In the genomic region with DNA sequence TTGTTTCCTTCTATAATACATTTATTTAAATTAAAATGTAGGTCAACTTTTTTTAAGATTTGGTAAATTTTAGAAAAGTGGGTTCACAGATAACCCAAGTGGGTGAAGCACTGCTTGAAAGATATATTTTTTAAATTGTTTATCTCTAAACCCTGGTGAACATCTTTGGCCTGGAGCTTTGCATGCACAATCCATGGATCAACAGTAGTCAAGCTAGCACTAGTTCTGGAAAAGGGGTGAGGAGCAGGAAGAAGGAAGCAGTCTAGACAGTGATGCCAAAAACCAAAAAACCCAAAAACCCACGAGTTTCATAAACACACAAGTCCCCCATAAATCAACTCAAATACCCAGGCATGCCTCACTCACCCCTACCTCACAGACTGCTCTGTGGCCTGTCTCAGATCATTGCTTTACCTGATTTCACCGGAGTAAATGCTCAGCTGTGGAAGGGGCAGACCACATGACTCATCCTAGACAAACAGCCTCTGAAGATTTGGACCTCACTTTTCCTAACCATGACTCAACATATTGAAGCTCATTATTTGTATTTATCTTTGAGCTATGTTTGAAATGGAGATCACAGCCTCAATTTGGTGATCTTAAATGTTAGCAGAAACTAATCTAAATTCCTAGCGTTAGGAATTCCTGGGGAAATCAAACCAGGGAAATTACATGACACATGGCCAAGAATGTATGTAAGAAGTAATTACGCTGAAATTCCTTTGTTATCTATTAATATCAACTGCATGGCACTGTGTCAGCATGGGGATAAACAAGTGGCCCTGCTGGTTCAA, we compare ENCODE assay signal across 11 cellular contexts.
DNase-seq lines count a peak whose midpoint lies in the region; FAIRE-seq and TF ChIP-seq lines count a peak whose summit lies in the region.
"Had no signal": no experiment of that assay in that cellular context is flagged by ENCODE, and none has a peak within 500 bp of the region (broad histone marks: within the 10 kb centered on the region; RNA-seq: fewer than 3 reads in every experiment).

No MANE protein-coding gene starts in this region.

- no peak overlapping the region for H3K27ac ChIP-seq in kidney (ENCODE audit: low read depth in 2 of 2, low read length in 2 of 2)
- H3K27ac ChIP-seq: skin epidermis had no signal

- TF ChIP-seq CTCF in epithelial cell of esophagus (IDR thresholded peaks at IDR 0.05; ENCODE audit: insufficient read depth, low read depth, low read length, missing control alignments) (no peak), BE2C (IDR thresholded peaks at IDR 0.05; ENCODE audit: low read depth, low read length) (no peak), kidney (IDR thresholded peaks at IDR 0.05; ENCODE audit: borderline replicate concordance, extremely low read depth, insufficient read depth) (no peak)

- no peak for FAIRE-seq in kidney (lab: Jason Lieb, UNC)

- peaks cover 15% of the 10 kb centered on the region for H3K4me1 ChIP-seq in BE2C
- H3K4me1 ChIP-seq in kidney (ENCODE audit: control insufficient read depth in 1 of 2, insufficient read depth in 1 of 2, low read depth in 1 of 2, low read length in 2 of 2), result peaks cover 6 to 16% of the 10 kb centered on the region in 2 donors

- H3K36me3 ChIP-seq in BE2C (no peaks in the 10 kb centered on the region), kidney (ENCODE audit: control insufficient read depth in 1 of 2, insufficient read depth in 2 of 2, low read length in 2 of 2) (no peaks in the 10 kb centered on the region)

- H3K9ac ChIP-seq in kidney (ENCODE audit: low read length in 2 of 2), result no peak overlapping the region

- peak; percentile 95 for DNase-seq in Daoy (ENCODE audit: low read depth)
- peak; percentile 51 for DNase-seq in MV-4-11 (lab: John Stamatoyannopoulos, UW)
- peak; percentile 88 for DNase-seq in epithelial cell of esophagus (ENCODE audit: low read depth)
- DNase-seq in non-pigmented ciliary epithelial cell (ENCODE audit: low read depth), result peak; percentile 63
- no peak for DNase-seq in NCI-H2227 treated with DMSO at 0.1 percent for 48 hours (lab: John Stamatoyannopoulos, UW)
- DNase-seq in HuH-7.5 (ENCODE audit: low spot score), result no peak
- no peak for DNase-seq in BE2C
- DNase-seq in kidney, result no peak
- DNase-seq: activated naive CD4-positive, alpha-beta T cell treated with anti-CD3 and anti-CD28 coated beads, Interleukin-2, amount 50 U/mL, for 16 hours; T-helper 9 cell had no signal

- H3K9me3 ChIP-seq in BE2C (no peaks in the 10 kb centered on the region), kidney (ENCODE audit: control insufficient read depth in 1 of 2, low read length in 2 of 2) (no peaks in the 10 kb centered on the region)

- H3K4me3 ChIP-seq in epithelial cell of esophagus (ENCODE audit: low read length) (no peak overlapping the region), BE2C (ENCODE audit: low read depth, low read length) (no peak overlapping the region), kidney (ENCODE audit: low read length in 2 of 2) (no peak overlapping the region)
- H3K4me3 ChIP-seq: skin epidermis had no signal

- H3K27me3 ChIP-seq in BE2C, result no peaks in the 10 kb centered on the region

- intact Hi-C loops in kidney (cut with DNase I), result no loop called here

Comparison
In these comparisons a context has a peak if more than half of its experiments do, and no peak if none do; other contexts are left out.
1. DNase-seq: peak in Daoy (single experiment), MV-4-11 (single experiment), epithelial cell of esophagus (single experiment) and non-pigmented ciliary epithelial cell (single experiment); none in NCI-H2227 treated with DMSO at 0.1 percent for 48 hours (single experiment), HuH-7.5 (single experiment), BE2C (single experiment) and kidney (single experiment).